In the genomic region with DNA sequence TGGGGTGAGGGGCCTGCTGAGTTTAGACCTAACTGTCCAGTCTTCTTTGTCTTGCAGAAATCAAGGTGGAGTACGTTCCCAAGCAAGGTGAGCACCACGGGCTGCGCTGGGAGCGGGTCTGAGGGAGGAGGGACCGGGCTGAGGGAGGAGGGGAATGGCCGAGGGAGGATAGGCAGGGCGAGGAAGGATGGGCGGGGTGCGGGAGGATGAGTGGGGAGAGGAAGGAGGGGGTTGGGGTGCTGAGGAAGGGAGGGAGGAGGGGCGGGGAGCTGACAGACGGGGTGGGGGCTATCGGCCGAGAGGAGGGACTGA, we compare ENCODE assay signal across 20 cellular contexts. TPM values are rescaled to one million over a fixed set of nuclear protein-coding genes. Genes with fewer than 3 reads are reported as not detected.
A peak's percentile ranks its signal among the peaks of the same experiment; 100 is the strongest.
DNase-seq lines count a peak whose midpoint lies in the region; ATAC-seq, FAIRE-seq and TF ChIP-seq lines count a peak whose summit lies in the region.
"Had no signal": no experiment of that assay in that cellular context is flagged by ENCODE, and none has a peak within 500 bp of the region (broad histone marks: within the 10 kb centered on the region; RNA-seq: fewer than 3 reads in every experiment).

No MANE protein-coding gene starts in this region.

- H3K36me3 ChIP-seq in BLaER1, result no peaks in the 10 kb centered on the region
- no peaks in the 10 kb centered on the region for H3K36me3 ChIP-seq in MM.1S (replicated peaks; ENCODE audit: insufficient read depth, low read length)
- H3K36me3 ChIP-seq in K562 (ENCODE audit: control insufficient read depth, insufficient read depth, low read length), result no peaks in the 10 kb centered on the region
- H3K36me3 ChIP-seq: BE2C had no signal

- no peak for TF ChIP-seq EP300 in K562 (IDR thresholded peaks at IDR 0.05; ENCODE audit: low read length)

- ATAC-seq in K562 (no peak), GM21423 (IDR thresholded peaks at IDR 0.05; ENCODE audit: unreplicated experiment) (no peak)
- ATAC-seq: CD8-positive, alpha-beta T cell had no signal

- POLR2A ChIA-PET in K562 (lab: Yijun Ruan, JAX), result interaction anchor here (1.2 kb wide), 1 partner anchor 23 kb away, joined by 5 read pairs; no protein-coding TSS in a partner anchor

- no peak overlapping the region for H3K4me3 ChIP-seq in BLaER1
- H3K4me3 ChIP-seq in MM.1S (ENCODE audit: low read length), result no peak overlapping the region
- H3K4me3 ChIP-seq in K562, result no peak overlapping the region

- H3K4me2 ChIP-seq in BLaER1 (peak overlapping the region; percentile 12; the same call in 1 of the 2 replicates), MM.1S (ENCODE audit: low read depth, low read length) (peak overlapping the region; percentile 0; the same call in 1 of the 2 replicates), K562 (ENCODE audit: insufficient read depth, low read length) (no peak overlapping the region)

- H3K4me1 ChIP-seq in BLaER1 (peaks cover 6% of the 10 kb centered on the region), MM.1S (ENCODE audit: low read length) (no peaks in the 10 kb centered on the region), K562 (replicated peaks in 1 of 2; ENCODE audit: control insufficient read depth in 2 of 2, insufficient read depth in 2 of 2, low read length in 2 of 2) (peaks cover 0 to 11% of the 10 kb centered on the region in 2 experiments; a peak in 2 of 5 replicates)
- H3K4me1 ChIP-seq: BE2C had no signal

- no peaks in the 10 kb centered on the region for H3F3A ChIP-seq in MM.1S (ENCODE audit: insufficient read depth, low read length)

- no peaks in the 10 kb centered on the region for H3K9me2 ChIP-seq in MM.1S (replicated peaks; ENCODE audit: insufficient read depth, low read length)

- H3K9me3 ChIP-seq in BLaER1 (0 out of 2 replicates have a peak, but pooled peaks cover 4% of the 10 kb centered on the region), MM.1S (replicated peaks; ENCODE audit: insufficient read depth, low read length) (no peaks in the 10 kb centered on the region), K562 (replicated peaks; ENCODE audit: control insufficient read depth, insufficient read depth, low read depth, low read length) (no peaks in the 10 kb centered on the region)
- H3K9me3 ChIP-seq: BE2C had no signal

- H3K9me1 ChIP-seq in K562 (ENCODE audit: control insufficient read depth, insufficient read depth, low read length), result no peaks in the 10 kb centered on the region

- H3K27ac ChIP-seq in BLaER1 (no peak overlapping the region), MM.1S (ENCODE audit: low read length) (no peak overlapping the region), K562 (ENCODE audit: extremely low read depth, low read depth, low read length) (no peak overlapping the region)

- WGBS in K562 (ENCODE audit: insufficient coverage, low coverage, missing lambda C conversion rate), result no CpG with 5 or more reads among the region's 13 CpGs

- H3K27me3 ChIP-seq in BLaER1 (no peaks in the 10 kb centered on the region), MM.1S (replicated peaks; ENCODE audit: insufficient read depth, low read length) (peaks cover 88% of the 10 kb centered on the region), K562 (ENCODE audit: control insufficient read depth in 2 of 2, insufficient read depth in 2 of 2, low read length in 2 of 2) (peaks cover 6 to 12% of the 10 kb centered on the region in 2 experiments; a peak in 3 of 5 replicates)
- H3K27me3 ChIP-seq: BE2C had no signal

- BruUV-seq in K562 (replicated peaks; lab: Mats Ljungman, UMichigan), result no TSS peak

- CTCF ChIA-PET in K562 (lab: Yijun Ruan, JAX; ENCODE audit: low intra/inter-chr PET ratio), result no interaction called here

- TF ChIP-seq CTCF in MM.1S (IDR thresholded peaks at IDR 0.05; ENCODE audit: low read length), result no peak
- no peak for TF ChIP-seq CTCF in K562 (IDR thresholded peaks at IDR 0.05 in 2 of 3, conservative IDR thresholded peaks at IDR 0.05 in 1 of 3; ENCODE audit: insufficient read depth in 2 of 3, low read depth in 1 of 3, low read length in 3 of 3)

- in situ Hi-C loops in K562 (cut with MboI), result no loop called here

- no peak for TF ChIP-seq RAD21 in K562 (CRISPR knock-in tag; conservative IDR thresholded peaks at IDR 0.05 in 1 of 2, IDR thresholded peaks at IDR 0.05 in 1 of 2)

- H2AFZ ChIP-seq in MM.1S (ENCODE audit: low read length) (no peak overlapping the region), K562 (ENCODE audit: low read depth, low read length) (no peak overlapping the region)

- H3K9ac ChIP-seq in BLaER1, result no peak overlapping the region
- H3K9ac ChIP-seq in MM.1S (ENCODE audit: low read length), result no peak overlapping the region
- peak overlapping the region in 1 of 2 experiments; percentile 78; a peak in 2 of 4 replicates for H3K9ac ChIP-seq in K562 (ENCODE audit: insufficient read depth in 1 of 2, low read depth in 2 of 2, low read length in 2 of 2)

- TF ChIP-seq POLR2A in K562 (conservative IDR thresholded peaks at IDR 0.05), result no peak

- no peak for DNase-seq in MM.1S
- peak in 1 of 4 experiments; percentile 44 for DNase-seq in K562 (ENCODE audit: extremely low read depth in 1 of 4, low spot score in 3 of 4)
- DNase-seq in frontal cortex (ENCODE audit: low spot score in 2 of 2), result no peak
- no peak for DNase-seq in SW480 (ENCODE audit: low spot score)
- DNase-seq: BE2C; CD8-positive, alpha-beta T cell; COR-L47; DMS153; DMS79 treated with DMSO at 0.1 percent for 48 hours; EL; IMR-90; KG1 had no signal

- intact Hi-C loops in K562 (cut with micrococcal nuclease), result no loop called here

- FAIRE-seq in K562 (lab: Jason Lieb, UNC), result no peak
- no peak for FAIRE-seq in frontal cortex (lab: Jason Lieb, UNC)
- FAIRE-seq: A204.1, D721Med, G401.6, GM12891, H54 had no signal

- H3K79me2 ChIP-seq in MM.1S (ENCODE audit: low read length) (no peaks in the 10 kb centered on the region), K562 (ENCODE audit: control insufficient read depth, insufficient read depth, low read length) (no peaks in the 10 kb centered on the region)

- no peaks in the 10 kb centered on the region for H4K20me1 ChIP-seq in BLaER1
- H4K20me1 ChIP-seq in MM.1S (ENCODE audit: insufficient read depth, low read length), result no peaks in the 10 kb centered on the region
- no peaks in the 10 kb centered on the region for H4K20me1 ChIP-seq in K562 (replicated peaks; ENCODE audit: control insufficient read depth, insufficient read depth, low read length)

RNA-seq across cellular contexts. Expression of a gene that starts 18.5 kb away (rescaled TPM):
- 0.30 and 0.67 TPM in 2 replicates for total RNA-seq in K562 (2011; cell fraction: chromatin; rRNA removed; ENCODE audit: low replicate concordance)
- total RNA-seq in K562 (2011; cell fraction: nucleolus; rRNA removed), result not detected in 2 replicates
- not detected in 2 replicates for total RNA-seq in K562 (2011; cell fraction: nucleoplasm; rRNA removed)
- not detected in 2 replicates for total RNA-seq in K562 (2014; rRNA removed)
- not detected in 2 replicates for total RNA-seq in K562 (2014; rRNA removed; fragmentation: Illumina TruSeq; extraction: Trizol)
- total RNA-seq in K562 (2015; rRNA removed; fragmentation: Illumina TruSeq; extraction: Trizol), result not detected in 2 replicates
- total RNA-seq in K562 (2021), result 0.04 TPM in 1 of 2 replicates, not detected in the other
- 0.14 and 0.19 TPM in 2 replicates for polyA plus RNA-seq in K562 (2011; rRNA removed)
- polyA plus RNA-seq in K562 (2011; cell fraction: cytosol; rRNA removed), result 0.06 and 0.07 TPM in 2 replicates
- polyA plus RNA-seq in K562 (2011; cell fraction: nucleus; rRNA removed), result 0.31 and 0.60 TPM in 2 replicates
- polyA plus RNA-seq in K562 (2012), result 0.01 TPM in 1 of 2 replicates, not detected in the other
- polyA plus RNA-seq in K562 (2014; fragmentation: Illumina TruSeq; extraction: Trizol), result not detected in 2 replicates
- polyA plus RNA-seq in K562 (2014; fragmentation: Nextera tagmentation; extraction: Ambion mirVana), result not detected
- polyA plus RNA-seq in K562 (2014; rRNA removed), result 0.01 TPM in 1 of 2 replicates, not detected in the other
- polyA minus RNA-seq in K562 (2011; rRNA and poly(A)+ RNA removed), result 0.06 TPM in 1 of 2 replicates, not detected in the other
- polyA minus RNA-seq in K562 (2011; cell fraction: cytosol; rRNA and poly(A)+ RNA removed), result not detected in 2 replicates
- 0.22 TPM in 1 of 2 replicates, not detected in the other for polyA minus RNA-seq in K562 (2011; cell fraction: nucleus; rRNA and poly(A)+ RNA removed)
- not detected for total RNA-seq in frontal cortex
- total RNA-seq: IMR-90 had no signal
- polyA plus RNA-seq: CD14-positive monocyte, IMR-90 had no signal

RNA-seq across cellular contexts. Expression of a gene that starts 25.1 kb away (rescaled TPM):
- total RNA-seq in K562 (2011; cell fraction: chromatin; rRNA removed; ENCODE audit: low replicate concordance), result 22.6 and 40.4 TPM in 2 replicates
- total RNA-seq in K562 (2011; cell fraction: nucleolus; rRNA removed), result 43.2 and 45.7 TPM in 2 replicates
- 27.7 and 40.1 TPM in 2 replicates for total RNA-seq in K562 (2011; cell fraction: nucleoplasm; rRNA removed)
- total RNA-seq in K562 (2014; rRNA removed) (40.4 and 48.9 TPM in 2 replicates), K562 (2014; rRNA removed; fragmentation: Illumina TruSeq; extraction: Trizol) (6.1 and 7.4 TPM in 2 replicates), K562 (2015; rRNA removed; fragmentation: Illumina TruSeq; extraction: Trizol) (25.2 and 25.8 TPM in 2 replicates), K562 (2021) (42.5 and 46.0 TPM in 2 replicates), frontal cortex (53.4 TPM)
- polyA plus RNA-seq in K562 (2011; rRNA removed) (12.4 and 13.7 TPM in 2 replicates), K562 (2014; fragmentation: Illumina TruSeq; extraction: Trizol) (13.1 and 27.3 TPM in 2 replicates), K562 (2014; fragmentation: Nextera tagmentation; extraction: Ambion mirVana) (1 to 10 TPM; 1.4 to 2.9 TPM), K562 (2014; rRNA removed) (34.5 and 38.2 TPM in 2 replicates)
- 18.3 and 54.3 TPM in 2 replicates for polyA plus RNA-seq in K562 (2011; cell fraction: cytosol; rRNA removed)
- 13.8 and 24.8 TPM in 2 replicates for polyA plus RNA-seq in K562 (2011; cell fraction: nucleus; rRNA removed)
- polyA plus RNA-seq in K562 (2012), result 37.9 TPM in 2 replicates
- polyA minus RNA-seq in K562 (2011; rRNA and poly(A)+ RNA removed), result 1.9 and 3.7 TPM in 2 replicates
- 14.7 and 15.0 TPM in 2 replicates for polyA minus RNA-seq in K562 (2011; cell fraction: cytosol; rRNA and poly(A)+ RNA removed)
- 6.4 and 6.7 TPM in 2 replicates for polyA minus RNA-seq in K562 (2011; cell fraction: nucleus; rRNA and poly(A)+ RNA removed)

RNA-seq across cellular contexts. Expression of a gene that starts 25.5 kb away (rescaled TPM):
- total RNA-seq in K562 (2011; cell fraction: chromatin; rRNA removed; ENCODE audit: low replicate concordance), result 0.49 TPM in 1 of 2 replicates, not detected in the other
- total RNA-seq in K562 (2011; cell fraction: nucleolus; rRNA removed), result 0.39 TPM in 1 of 2 replicates, not detected in the other
- not detected in 2 replicates for total RNA-seq in K562 (2011; cell fraction: nucleoplasm; rRNA removed)
- 0.23 and 0.33 TPM in 2 replicates for total RNA-seq in K562 (2014; rRNA removed)
- total RNA-seq in K562 (2014; rRNA removed; fragmentation: Illumina TruSeq; extraction: Trizol), result not detected in 2 replicates
- 0.47 TPM in 1 of 2 replicates, not detected in the other for total RNA-seq in K562 (2015; rRNA removed; fragmentation: Illumina TruSeq; extraction: Trizol)
- 0.31 and 0.82 TPM in 2 replicates for total RNA-seq in K562 (2021)
- 0.10 and 0.26 TPM in 2 replicates for polyA plus RNA-seq in K562 (2011; rRNA removed)
- polyA plus RNA-seq in K562 (2011; cell fraction: cytosol; rRNA removed), result 0.59 and 0.78 TPM in 2 replicates
- 0.22 and 0.38 TPM in 2 replicates for polyA plus RNA-seq in K562 (2011; cell fraction: nucleus; rRNA removed)
- polyA plus RNA-seq in K562 (2012), result 0.49 and 0.83 TPM in 2 replicates
- polyA plus RNA-seq in K562 (2014; fragmentation: Illumina TruSeq; extraction: Trizol), result 0.57 and 0.59 TPM in 2 replicates
- under 1 TPM in 1 of 2 experiments, not detected in 1; 0.13 TPM for polyA plus RNA-seq in K562 (2014; fragmentation: Nextera tagmentation; extraction: Ambion mirVana)
- 0.16 and 0.17 TPM in 2 replicates for polyA plus RNA-seq in K562 (2014; rRNA removed)
- not detected in 2 replicates for polyA minus RNA-seq in K562 (2011; rRNA and poly(A)+ RNA removed)
- 1.4 TPM in 1 of 2 replicates, not detected in the other for polyA minus RNA-seq in K562 (2011; cell fraction: cytosol; rRNA and poly(A)+ RNA removed)
- polyA minus RNA-seq in K562 (2011; cell fraction: nucleus; rRNA and poly(A)+ RNA removed), result 0.27 TPM in 1 of 2 replicates, not detected in the other
- total RNA-seq in frontal cortex, result 2.0 TPM
- total RNA-seq: IMR-90 had no signal

RNA-seq across cellular contexts. Expression of a gene that starts 32.4 kb away (rescaled TPM):
- 2.3 and 8.3 TPM in 2 replicates for total RNA-seq in K562 (2011; cell fraction: chromatin; rRNA removed; ENCODE audit: low replicate concordance)
- 4.6 and 5.2 TPM in 2 replicates for total RNA-seq in K562 (2011; cell fraction: nucleolus; rRNA removed)
- 3.9 and 4.4 TPM in 2 replicates for total RNA-seq in K562 (2011; cell fraction: nucleoplasm; rRNA removed)
- total RNA-seq in K562 (2014; rRNA removed), result 0.33 and 0.45 TPM in 2 replicates
- total RNA-seq in K562 (2014; rRNA removed; fragmentation: Illumina TruSeq; extraction: Trizol), result 0.22 and 0.25 TPM in 2 replicates
- 0.40 and 0.45 TPM in 2 replicates for total RNA-seq in K562 (2015; rRNA removed; fragmentation: Illumina TruSeq; extraction: Trizol)
- 1.0 and 1.3 TPM in 2 replicates for total RNA-seq in K562 (2021)
- polyA plus RNA-seq in K562 (2011; rRNA removed), result 0.46 and 0.60 TPM in 2 replicates
- 0.41 and 0.94 TPM in 2 replicates for polyA plus RNA-seq in K562 (2011; cell fraction: cytosol; rRNA removed)
- 2.5 and 7.6 TPM in 2 replicates for polyA plus RNA-seq in K562 (2011; cell fraction: nucleus; rRNA removed)
- polyA plus RNA-seq in K562 (2012), result 0.53 and 1.1 TPM in 2 replicates
- 0.24 and 0.76 TPM in 2 replicates for polyA plus RNA-seq in K562 (2014; fragmentation: Illumina TruSeq; extraction: Trizol)
- polyA plus RNA-seq in K562 (2014; fragmentation: Nextera tagmentation; extraction: Ambion mirVana), result under 1 TPM in 1 of 2 experiments, not detected in 1; 0.06 TPM
- 0.53 and 0.92 TPM in 2 replicates for polyA plus RNA-seq in K562 (2014; rRNA removed)
- polyA minus RNA-seq in K562 (2011; rRNA and poly(A)+ RNA removed), result 0.06 and 0.07 TPM in 2 replicates
- not detected in 2 replicates for polyA minus RNA-seq in K562 (2011; cell fraction: cytosol; rRNA and poly(A)+ RNA removed)
- 0.33 and 0.94 TPM in 2 replicates for polyA minus RNA-seq in K562 (2011; cell fraction: nucleus; rRNA and poly(A)+ RNA removed)
- total RNA-seq in frontal cortex, result under 0.01 TPM
- total RNA-seq: IMR-90 had no signal
- polyA plus RNA-seq: IMR-90 had no signal

RNA-seq across cellular contexts. Expression of a gene that starts 59.8 kb away (rescaled TPM):
- 2.5 TPM in 1 of 2 replicates, not detected in the other for total RNA-seq in K562 (2011; cell fraction: chromatin; rRNA removed; ENCODE audit: low replicate concordance)
- 1.2 and 1.8 TPM in 2 replicates for total RNA-seq in K562 (2011; cell fraction: nucleolus; rRNA removed)
- 3.2 and 4.7 TPM in 2 replicates for total RNA-seq in K562 (2011; cell fraction: nucleoplasm; rRNA removed)
- total RNA-seq in K562 (2014; rRNA removed) (12.0 and 15.5 TPM in 2 replicates), K562 (2014; rRNA removed; fragmentation: Illumina TruSeq; extraction: Trizol) (0.55 and 0.61 TPM in 2 replicates), K562 (2015; rRNA removed; fragmentation: Illumina TruSeq; extraction: Trizol) (3.1 and 4.5 TPM in 2 replicates), K562 (2021) (13.6 and 17.8 TPM in 2 replicates), frontal cortex (6.9 TPM)
- polyA plus RNA-seq in K562 (2011; rRNA removed) (3.3 and 3.8 TPM in 2 replicates), K562 (2014; fragmentation: Illumina TruSeq; extraction: Trizol) (1.3 and 3.3 TPM in 2 replicates), K562 (2014; fragmentation: Nextera tagmentation; extraction: Ambion mirVana) (under 1 TPM; 0.06 to 0.95 TPM), K562 (2014; rRNA removed) (12.5 and 14.4 TPM in 2 replicates)
- 7.6 and 42.8 TPM in 2 replicates for polyA plus RNA-seq in K562 (2011; cell fraction: cytosol; rRNA removed)
- polyA plus RNA-seq in K562 (2011; cell fraction: nucleus; rRNA removed), result 3.9 and 12.6 TPM in 2 replicates
- polyA plus RNA-seq in K562 (2012), result 10.4 and 14.8 TPM in 2 replicates
- polyA minus RNA-seq in K562 (2011; rRNA and poly(A)+ RNA removed), result 0.32 and 0.66 TPM in 2 replicates
- polyA minus RNA-seq in K562 (2011; cell fraction: cytosol; rRNA and poly(A)+ RNA removed), result 4.2 and 5.2 TPM in 2 replicates
- 1.8 and 3.6 TPM in 2 replicates for polyA minus RNA-seq in K562 (2011; cell fraction: nucleus; rRNA and poly(A)+ RNA removed)
